24 cellular contexts compared by ENCODE assay signal in genomic region chr13:92054389-92054788, GRCh38.
"Had no signal": no experiment of that assay in that cellular context is flagged by ENCODE, and none has a peak within 500 bp of the region (broad histone marks: within the 10 kb centered on the region; RNA-seq: fewer than 3 reads in every experiment).

No MANE protein-coding gene starts in this region.

- H3K4me3 ChIP-seq: dorsolateral prefrontal cortex, gastrocnemius medialis, lung, prostate gland, right atrium auricular region, sigmoid colon, suprapubic skin, transverse colon, upper lobe of right lung, uterus had no signal

- H3K27ac ChIP-seq: dorsolateral prefrontal cortex, gastrocnemius medialis, neutrophil, prostate gland, right atrium auricular region, sigmoid colon, suprapubic skin, transverse colon, upper lobe of right lung, uterus had no signal

- H3K27me3 ChIP-seq: dorsolateral prefrontal cortex, gastrocnemius medialis, neutrophil, right atrium auricular region, sigmoid colon, suprapubic skin, transverse colon, upper lobe of right lung, uterus had no signal

- H3K9me3 ChIP-seq: gastrocnemius medialis, neutrophil, prostate gland, right atrium auricular region, sigmoid colon, suprapubic skin, upper lobe of right lung, uterus had no signal

- FAIRE-seq: colon, kidney had no signal

- H3K4me1 ChIP-seq: gastrocnemius medialis, prostate gland, right atrium auricular region, sigmoid colon, suprapubic skin, transverse colon, upper lobe of right lung, uterus had no signal

- H3K36me3 ChIP-seq: gastrocnemius medialis, neutrophil, prostate gland, right atrium auricular region, sigmoid colon, suprapubic skin, transverse colon, upper lobe of right lung, uterus had no signal

- DNase-seq: dorsolateral prefrontal cortex; effector CD4-positive, alpha-beta T cell; foreskin fibroblast; gastrocnemius medialis; head of caudate nucleus; kidney; left cardiac atrium; left ventricle myocardium superior; naive B cell; sigmoid colon; stimulated activated CD4-positive, alpha-beta T cell treated with anti-CD3 and anti-CD28 coated beads, Interleukin-15, amount 100 ng/mL, for 24 hours; stimulated activated CD4-positive, alpha-beta T cell treated with anti-CD3 and anti-CD28 coated beads, Interleukin-2, amount 100 ng/mL, for 48 hours; stimulated activated naive CD4-positive, alpha-beta T cell; stimulated activated naive CD8-positive, alpha-beta T cell treated with anti-CD3 and anti-CD28 coated beads, Interleukin-15, amount 100 ng/mL, for 72 hours; transverse colon; upper lobe of right lung; uterus had no signal

- ATAC-seq: gastrocnemius medialis; left cardiac atrium; left ventricle myocardium superior; natural killer cell treated with Interleukin-12 subunit alpha and Interleukin-12 subunit beta and Interleukin-15 and Interleukin-18, amount 100 ng/mL, for 72 hours; stimulated activated naive CD8-positive, alpha-beta T cell treated with anti-CD3 and anti-CD28 coated beads, Interleukin-15, amount 100 ng/mL, for 72 hours; upper lobe of right lung had no signal
